Comparison of ENCODE assay signal across 17 cellular contexts in the genomic region with DNA sequence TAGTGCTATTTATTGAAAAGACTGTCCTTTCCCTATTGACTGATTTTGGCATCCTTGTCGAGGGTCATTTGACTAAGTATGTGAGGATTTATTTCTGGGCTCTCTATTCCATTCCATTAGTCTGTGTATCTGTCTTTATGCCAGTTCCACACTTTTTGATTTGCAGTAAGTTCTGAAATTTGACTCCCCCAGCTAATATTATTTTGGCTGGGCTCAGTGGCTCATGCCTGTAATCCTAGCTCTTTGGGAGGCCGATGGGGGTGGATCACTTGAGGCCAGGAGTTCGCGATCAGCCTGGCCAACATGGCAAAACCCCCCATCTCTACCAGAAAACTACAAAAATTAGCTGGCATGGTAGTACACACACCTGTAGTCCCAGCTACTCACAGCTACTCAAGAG. TPM values are rescaled to one million over a fixed set of nuclear protein-coding genes. Genes with fewer than 3 reads are reported as not detected.
A peak's percentile ranks its signal among the peaks of the same experiment; 100 is the strongest.
DNase-seq lines count a peak whose midpoint lies in the region; ATAC-seq, FAIRE-seq and TF ChIP-seq lines count a peak whose summit lies in the region.
"Had no signal": no experiment of that assay in that cellular context is flagged by ENCODE, and none has a peak within 500 bp of the region (broad histone marks: within the 10 kb centered on the region; RNA-seq: fewer than 3 reads in every experiment).

No MANE protein-coding gene starts in this region.

- DNase-seq in HepG2 (ENCODE audit: low spot score), result no peak
- no peak for DNase-seq in right lobe of liver
- peak; percentile 28 for DNase-seq in fibroblast of mammary gland (ENCODE audit: low read depth)
- no peak for DNase-seq in WERI-Rb-1
- no peak for DNase-seq in ACHN
- no peak for DNase-seq in UCSD-AML1 (lab: John Stamatoyannopoulos, UW; ENCODE audit: unreplicated experiment)
- DNase-seq: COR-L47, DMS153, GOT3, KG1, NCI-H1436, NCI-H2029 treated with DMSO at 0.1 percent for 48 hours, NCI-H2171 treated with DMSO at 0.1 percent for 48 hours, NCI-H774, RPMI8226 had no signal

- POLR2A ChIA-PET in HepG2 (lab: Yijun Ruan, JAX), result no interaction called here

- H3K27ac ChIP-seq in HepG2 (ENCODE audit: extremely low read length, insufficient read depth, low read length), result no peak overlapping the region
- no peak overlapping the region for H3K27ac ChIP-seq in right lobe of liver
- H3K27ac ChIP-seq in parathyroid adenoma, result no peak overlapping the region
- no peak overlapping the region for H3K27ac ChIP-seq in WERI-Rb-1

- H3K79me2 ChIP-seq in HepG2 (ENCODE audit: insufficient read depth, low read length), result peaks cover 14% of the 10 kb centered on the region
- H3K79me2 ChIP-seq in parathyroid adenoma, result peaks cover 7% of the 10 kb centered on the region

- TF ChIP-seq EP300 in HepG2 (IDR thresholded peaks at IDR 0.05; ENCODE audit: low read depth in 2 of 2, low read length in 2 of 2), result no peak
- TF ChIP-seq EP300 in HepG2 (CRISPR knock-in tag; IDR thresholded peaks at IDR 0.05; ENCODE audit: borderline replicate concordance), result no peak

- peak; percentile 23 for FAIRE-seq in HepG2 (lab: Jason Lieb, UNC)
- FAIRE-seq: GM12892 had no signal

- 0 out of 2 replicates have a peak, but pooled peaks cover 8% of the 10 kb centered on the region for H4K20me1 ChIP-seq in HepG2 (ENCODE audit: insufficient read depth, low read length)

- TF ChIP-seq CTCF in HepG2 (CRISPR knock-in tag; IDR thresholded peaks at IDR 0.05), result no peak
- TF ChIP-seq CTCF in right lobe of liver (IDR thresholded peaks at IDR 0.05), result no peak
- TF ChIP-seq CTCF in fibroblast of mammary gland (conservative IDR thresholded peaks at IDR 0.05; ENCODE audit: control insufficient read depth, insufficient read depth, low read depth, low read length), result no peak
- TF ChIP-seq CTCF in parathyroid adenoma (IDR thresholded peaks at IDR 0.05), result no peak
- no peak for TF ChIP-seq CTCF in WERI-Rb-1 (IDR thresholded peaks at IDR 0.05; ENCODE audit: low read depth, low read length)

- no peaks in the 10 kb centered on the region for H3K9me3 ChIP-seq in HepG2 (ENCODE audit: low read length)
- no peaks in the 10 kb centered on the region for H3K9me3 ChIP-seq in right lobe of liver
- H3K9me3 ChIP-seq in parathyroid adenoma (ENCODE audit: control insufficient read depth, low read length), result no peaks in the 10 kb centered on the region
- no peaks in the 10 kb centered on the region for H3K9me3 ChIP-seq in WERI-Rb-1 (ENCODE audit: severe bottlenecking)

- in situ Hi-C loops in HepG2 (cut with HindIII; ENCODE audit: extremely low pct_ligation_motif_present, low pct_unique_long_range_greater_than_20kb) (no loop called here), ACHN (cut with HindIII; ENCODE audit: low pct_ligation_motif_present, low pct_unique_long_range_greater_than_20kb, low sequenced_read_pairs) (no loop called here)

- H2AFZ ChIP-seq in HepG2 (ENCODE audit: low read length) (no peak overlapping the region), parathyroid adenoma (no peak overlapping the region)

- peaks cover 11 to 62% of the 10 kb centered on the region in 2 experiments for H3K36me3 ChIP-seq in HepG2 (replicated peaks in 1 of 2; ENCODE audit: control insufficient read depth in 1 of 2, insufficient read depth in 2 of 2, low read length in 2 of 2)
- peaks cover 0 to 14% (median 2%) of the 10 kb centered on the region in 4 donors for H3K36me3 ChIP-seq in right lobe of liver
- H3K36me3 ChIP-seq in parathyroid adenoma (ENCODE audit: control insufficient read depth, insufficient read depth, low read length), result no peaks in the 10 kb centered on the region
- H3K36me3 ChIP-seq in WERI-Rb-1, result peaks cover 33% of the 10 kb centered on the region

- WGBS in HepG2 (ENCODE audit: low lambda C conversion rate), result 98% methylated on average over 4 of the region's 4 CpGs
- 86% methylated on average over 3 of the region's 4 CpGs for WGBS in right lobe of liver (ENCODE audit: insufficient coverage, low coverage, low lambda C conversion rate, missing lambda C conversion rate)

- H3K4me2 ChIP-seq in HepG2 (ENCODE audit: low read depth, low read length) (no peak overlapping the region), parathyroid adenoma (ENCODE audit: low read length) (peak overlapping the region; percentile 4)

- no peak for ATAC-seq in HepG2
- no peak for ATAC-seq in right lobe of liver

- intact Hi-C loops in HepG2 (cut with micrococcal nuclease; ENCODE audit: unreplicated experiment), result no loop called here
- intact Hi-C loops in right lobe of liver (cut with DNase I), result no loop called here

- H3K4me1 ChIP-seq in HepG2 (ENCODE audit: insufficient read depth, low read length) (no peaks in the 10 kb centered on the region), right lobe of liver (no peaks in the 10 kb centered on the region), parathyroid adenoma (peaks cover 24% of the 10 kb centered on the region)

- no peaks in the 10 kb centered on the region for H3K27me3 ChIP-seq in HepG2 (ENCODE audit: control insufficient read depth in 1 of 2, insufficient read depth in 2 of 2, low read length in 2 of 2)
- no peaks in the 10 kb centered on the region for H3K27me3 ChIP-seq in right lobe of liver
- H3K27me3 ChIP-seq in parathyroid adenoma (ENCODE audit: control insufficient read depth, insufficient read depth, low read length), result no peaks in the 10 kb centered on the region
- H3K27me3 ChIP-seq in WERI-Rb-1 (ENCODE audit: insufficient read depth, low read depth, severe bottlenecking), result no peaks in the 10 kb centered on the region

- no peak for TF ChIP-seq RAD21 in HepG2 (CRISPR knock-in tag; IDR thresholded peaks at IDR 0.05)

- no peak for TF ChIP-seq POLR2A in HepG2 (IDR thresholded peaks at IDR 0.05; ENCODE audit: insufficient read depth in 1 of 2, low read depth in 2 of 2, low read length in 2 of 2)
- TF ChIP-seq POLR2A in right lobe of liver (IDR thresholded peaks at IDR 0.05), result no peak

- H3K4me3 ChIP-seq in HepG2 (replicated peaks in 1 of 3; ENCODE audit: insufficient read depth in 1 of 3, low read depth in 2 of 3, low read length in 3 of 3), result no peak overlapping the region
- H3K4me3 ChIP-seq in right lobe of liver, result no peak overlapping the region
- no peak overlapping the region for H3K4me3 ChIP-seq in fibroblast of mammary gland (ENCODE audit: control insufficient read depth, low read depth, low read length)
- no peak overlapping the region for H3K4me3 ChIP-seq in parathyroid adenoma (ENCODE audit: low read depth, low read length)
- H3K4me3 ChIP-seq in WERI-Rb-1 (ENCODE audit: low read depth, low read length), result no peak overlapping the region

- H3K9ac ChIP-seq in HepG2 (ENCODE audit: insufficient read depth, low read depth, low read length) (no peak overlapping the region), parathyroid adenoma (no peak overlapping the region)

- CTCF ChIA-PET in HepG2 (lab: Yijun Ruan, JAX; ENCODE audit: low intra/inter-chr PET ratio, low total read pairs), result no interaction called here

- no TSS peak for BruUV-seq in HepG2 (replicated peaks; lab: Mats Ljungman, UMichigan)

TF ChIP-seq in HepG2, 621 proteins besides CTCF, POLR2A, EP300 and RAD21 (continues in another document):
- TF ChIP-seq ZNF24 (IDR thresholded peaks at IDR 0.05) (no peak), SMARCC2 (IDR thresholded peaks at IDR 0.05) (no peak), CEBPG (CRISPR knock-in tag; IDR thresholded peaks at IDR 0.05) (no peak), REXO4 (CRISPR knock-in tag; IDR thresholded peaks at IDR 0.05; ENCODE audit: borderline replicate concordance) (no peak), TBX2 (CRISPR knock-in tag; IDR thresholded peaks at IDR 0.05; ENCODE audit: borderline replicate concordance) (no peak), ZNF747 (CRISPR knock-in tag; IDR thresholded peaks at IDR 0.05; ENCODE audit: borderline replicate concordance) (no peak), SMAD1 (CRISPR knock-in tag; IDR thresholded peaks at IDR 0.05; ENCODE audit: borderline replicate concordance, low read depth) (no peak), TCF7L2 (IDR thresholded peaks at IDR 0.05; ENCODE audit: low read depth, low read length) (no peak), ZSCAN31 (CRISPR knock-in tag; IDR thresholded peaks at IDR 0.05; ENCODE audit: low read depth) (no peak), RFX1 (IDR thresholded peaks at IDR 0.05) (no peak)
- TF ChIP-seq, protein P1, sequence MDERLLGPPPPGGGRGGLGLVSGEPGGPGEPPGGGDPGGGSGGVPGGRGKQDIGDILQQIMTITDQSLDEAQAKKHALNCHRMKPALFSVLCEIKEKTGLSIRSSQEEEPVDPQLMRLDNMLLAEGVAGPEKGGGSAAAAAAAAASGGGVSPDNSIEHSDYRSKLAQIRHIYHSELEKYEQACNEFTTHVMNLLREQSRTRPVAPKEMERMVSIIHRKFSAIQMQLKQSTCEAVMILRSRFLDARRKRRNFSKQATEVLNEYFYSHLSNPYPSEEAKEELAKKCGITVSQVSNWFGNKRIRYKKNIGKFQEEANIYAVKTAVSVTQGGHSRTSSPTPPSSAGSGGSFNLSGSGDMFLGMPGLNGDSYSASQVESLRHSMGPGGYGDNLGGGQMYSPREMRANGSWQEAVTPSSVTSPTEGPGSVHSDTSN (CRISPR knock-in tag; IDR thresholded peaks at IDR 0.05), result no peak

RNA-seq across cellular contexts. Expression of a gene that starts 46.8 kb away (rescaled TPM):
- 0.31 and 0.38 TPM in 2 replicates for total RNA-seq in HepG2 (2016; rRNA removed; fragmentation: Illumina TruSeq; extraction: Trizol)
- 0.10 and 0.18 TPM in 2 replicates for total RNA-seq in HepG2 (2016; cell fraction: cytosol; rRNA removed; fragmentation: Illumina TruSeq; extraction: Trizol; ENCODE audit: low read depth)
- 0.35 and 0.36 TPM in 2 replicates for total RNA-seq in HepG2 (2016; cell fraction: insoluble cytoplasmic fraction; rRNA removed; fragmentation: Illumina TruSeq; extraction: Trizol)
- 0.55 and 0.62 TPM in 2 replicates for total RNA-seq in HepG2 (2016; cell fraction: membrane; rRNA removed; fragmentation: Illumina TruSeq; extraction: Trizol)
- total RNA-seq in HepG2 (2016; cell fraction: nucleus; rRNA removed; fragmentation: Illumina TruSeq; extraction: Trizol), result 0.28 and 0.94 TPM in 2 replicates
- 0.29 and 0.37 TPM in 2 replicates for polyA plus RNA-seq in HepG2 (2011; rRNA removed)
- 0.25 and 0.29 TPM in 2 replicates for polyA plus RNA-seq in HepG2 (2011; cell fraction: cytosol; rRNA removed)
- 0.54 and 0.56 TPM in 2 replicates for polyA plus RNA-seq in HepG2 (2011; cell fraction: nucleus; rRNA removed)
- polyA plus RNA-seq in HepG2 (2012), result 0.31 and 0.47 TPM in 2 replicates
- polyA plus RNA-seq in HepG2 (2016; cell fraction: cytosol; fragmentation: Illumina TruSeq; extraction: Trizol; ENCODE audit: low read depth), result 0.35 and 0.49 TPM in 2 replicates
- polyA plus RNA-seq in HepG2 (2016; cell fraction: insoluble cytoplasmic fraction; fragmentation: Illumina TruSeq; extraction: Trizol; ENCODE audit: low read depth), result 0.88 and 1.2 TPM in 2 replicates
- 0.48 and 0.61 TPM in 2 replicates for polyA plus RNA-seq in HepG2 (2016; cell fraction: membrane; fragmentation: Illumina TruSeq; extraction: Trizol; ENCODE audit: low read depth)
- polyA plus RNA-seq in HepG2 (2016; cell fraction: nucleus; fragmentation: Illumina TruSeq; extraction: Trizol; ENCODE audit: insufficient read depth, low read depth), result 0.59 and 1.1 TPM in 2 replicates
- 1.0 TPM in 1 of 2 replicates, not detected in the other for polyA minus RNA-seq in HepG2 (2011; rRNA and poly(A)+ RNA removed; ENCODE audit: low replicate concordance)
- polyA minus RNA-seq in HepG2 (2011; cell fraction: cytosol; rRNA and poly(A)+ RNA removed), result 0.35 and 1.1 TPM in 2 replicates
- 0.25 and 0.26 TPM in 2 replicates for polyA minus RNA-seq in HepG2 (2011; cell fraction: nucleus; rRNA and poly(A)+ RNA removed)
- total RNA-seq in right lobe of liver, result under 1 TPM in 5 of 6 experiments, not detected in 1; 0.11 to 0.34 (median 0.20) TPM
